23 cellular contexts compared by ENCODE assay signal in the genomic region with DNA sequence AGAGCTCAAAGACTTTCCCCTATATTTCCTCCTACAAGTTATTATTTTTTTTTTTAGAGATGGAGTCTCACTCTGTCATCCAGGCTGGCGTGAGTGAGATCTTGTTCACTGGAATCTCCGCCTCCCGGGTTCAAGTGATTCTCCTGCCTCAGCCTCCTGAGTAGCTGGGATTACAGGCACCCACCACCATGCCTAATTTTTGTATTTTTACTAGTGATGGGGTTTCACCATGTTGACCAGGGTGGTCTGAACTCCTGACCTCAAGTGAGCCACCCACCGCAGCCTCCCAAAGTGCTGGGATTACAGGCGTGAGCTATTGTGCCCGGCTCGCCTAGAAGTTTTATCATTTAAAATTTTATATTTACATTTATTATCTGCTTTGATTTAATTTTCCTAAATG.
"Had no signal": no experiment of that assay in that cellular context is flagged by ENCODE, and none has a peak within 500 bp of the region (broad histone marks: within the 10 kb centered on the region; RNA-seq: fewer than 3 reads in every experiment).

No MANE protein-coding gene starts in this region.

- DNase-seq: activated B cell treated with CpG ODN at 0.5 μM for 24 hours; activated CD4-positive, alpha-beta T cell treated with anti-CD3 and anti-CD28 coated beads for 48 hours; activated CD4-positive, alpha-beta T cell treated with anti-CD3 and anti-CD28 coated beads, Interleukin-2, amount 50 U/mL, for 1 hour; activated CD4-positive, alpha-beta T cell treated with anti-CD3 and anti-CD28 coated beads, Interleukin-2, amount 50 U/mL, for 48 hours; activated CD8-positive, alpha-beta memory T cell treated with anti-CD3 and anti-CD28 coated beads for 24 hours; activated CD8-positive, alpha-beta T cell treated with anti-CD3 and anti-CD28 coated beads for 36 hours; activated effector memory CD4-positive, alpha-beta T cell treated with Interleukin-2 at 50 U/mL for 16 hours; activated gamma-delta T cell treated with Interleukin-2 at 50 U/mL for 16 hours; activated naive CD4-positive, alpha-beta T cell treated with anti-CD3 and anti-CD28 coated beads, Interleukin-2, amount 50 U/mL, for 16 hours; activated naive CD4-positive, alpha-beta T cell treated with Interleukin-2 at 50 U/mL for 16 hours; activated T-cell treated with anti-CD3 and anti-CD28 coated beads, Interleukin-2, amount 50 U/mL, for 4 hours; amniotic stem cell; anterior cingulate cortex; brain microvascular endothelial cell; dorsolateral prefrontal cortex; effector memory CD4-positive, alpha-beta T cell; endodermal cell; foreskin melanocyte; heart right ventricle; T1000; WERI-Rb-1 had no signal

- H3K4me3 ChIP-seq: coronary artery, dorsolateral prefrontal cortex, gastroesophageal sphincter, heart right ventricle had no signal

- H3K9me3 ChIP-seq: gastroesophageal sphincter, heart right ventricle had no signal

- H3K36me3 ChIP-seq: brain microvascular endothelial cell had no signal

- H3K27me3 ChIP-seq: brain microvascular endothelial cell, gastroesophageal sphincter, heart right ventricle had no signal

- H3K27ac ChIP-seq: brain microvascular endothelial cell, coronary artery, dorsolateral prefrontal cortex, WERI-Rb-1 had no signal
